8 cellular contexts compared by ENCODE assay signal in genomic region chr9:36258170-36258988, GRCh38. TPM values are rescaled to one million over a fixed set of nuclear protein-coding genes. Genes with fewer than 3 reads are reported as not detected.
A peak's percentile ranks its signal among the peaks of the same experiment; 100 is the strongest.
DNase-seq lines count a peak whose midpoint lies in the region; ATAC-seq and TF ChIP-seq lines count a peak whose summit lies in the region.

Gene GNE (minus strand): TSS chr9:36258448. CDS start chr9:36249355, 9,093 bp downstream.

- peak within 1 kb of the TSS; percentile 94 for H3K27ac ChIP-seq in CD4-positive, CD25-positive, alpha-beta regulatory T cell (ENCODE audit: insufficient read depth, low read length, poor library complexity, severe bottlenecking)
- H3K27ac ChIP-seq in endodermal cell (ENCODE audit: low read depth, low read length): peak within 1 kb of the TSS; percentile 68
- H3K27ac ChIP-seq in mesendoderm (ENCODE audit: low read depth, low read length): peak within 1 kb of the TSS; percentile 28

- H3K79me2 ChIP-seq in mesendoderm (ENCODE audit: control insufficient read depth, insufficient read depth, low read length): no peaks in the 10 kb centered on the region

- peak within 1 kb of the TSS; percentile 89 to 98 (median 97) for H3K27ac Mint-ChIP-seq in CD4-positive, CD25-positive, alpha-beta regulatory T cell
- peak within 1 kb of the TSS; percentile 88 for H3K27ac Mint-ChIP-seq in endodermal cell

- no peaks in the 10 kb centered on the region for H3K79me1 ChIP-seq in mesendoderm (ENCODE audit: low read length)

- peak within 1 kb of the TSS; percentile 83 for H3K4me3 ChIP-seq in CD4-positive, CD25-positive, alpha-beta regulatory T cell (ENCODE audit: low read depth, low read length)
- H3K4me3 ChIP-seq in NT2/D1 (ENCODE audit: insufficient read length, low read depth) (peak within 1 kb of the TSS; percentile 68), endodermal cell (ENCODE audit: low read length) (peak within 1 kb of the TSS; percentile 77), mesendoderm (ENCODE audit: low read length) (peak within 1 kb of the TSS; percentile 78)

- H3K27me3 Mint-ChIP-seq in CD4-positive, CD25-positive, alpha-beta regulatory T cell: no peaks in the 10 kb centered on the region
- no peaks in the 10 kb centered on the region for H3K27me3 Mint-ChIP-seq in endodermal cell (ENCODE audit: insufficient read depth)

- H3K9ac ChIP-seq in NT2/D1 (ENCODE audit: insufficient read length, low read depth) (peak within 1 kb of the TSS; percentile 91), endodermal cell (ENCODE audit: extremely low read depth, low read length, poor library complexity, severe bottlenecking) (peak within 1 kb of the TSS; percentile 27), mesendoderm (ENCODE audit: low read length) (peak within 1 kb of the TSS; percentile 61)

- peak within 1 kb of the TSS; percentile 87 for H3K56ac ChIP-seq in mesendoderm (ENCODE audit: low read length)

- H2AK5ac ChIP-seq in mesendoderm (ENCODE audit: low read length): no peak within 1 kb of the TSS

- H4K8ac ChIP-seq in mesendoderm (ENCODE audit: low read depth, low read length): no peak within 1 kb of the TSS

- H2BK15ac ChIP-seq in mesendoderm (replicated peaks; ENCODE audit: low read depth): no peak within 1 kb of the TSS

- peaks cover 20% of the 10 kb centered on the region for H3K4me1 ChIP-seq in CD4-positive, CD25-positive, alpha-beta regulatory T cell (ENCODE audit: control insufficient read depth, insufficient read depth, low read length, poor library complexity, severe bottlenecking)
- H3K4me1 ChIP-seq in NT2/D1 (ENCODE audit: insufficient read depth, insufficient read length) (no peaks in the 10 kb centered on the region), endodermal cell (ENCODE audit: control insufficient read depth, insufficient read depth, low read length) (no peaks in the 10 kb centered on the region), mesendoderm (ENCODE audit: control insufficient read depth, low read depth, low read length) (no peaks in the 10 kb centered on the region)

- no peaks in the 10 kb centered on the region for H3K9me3 ChIP-seq in CD4-positive, CD25-positive, alpha-beta regulatory T cell (ENCODE audit: control insufficient read depth in 2 of 2, low read length in 2 of 2)
- H3K9me3 ChIP-seq in NT2/D1 (ENCODE audit: insufficient read depth, low read length): no peaks in the 10 kb centered on the region
- H3K9me3 ChIP-seq in endodermal cell (ENCODE audit: control insufficient read depth, low read length): no peaks in the 10 kb centered on the region

- H2BK5ac ChIP-seq in mesendoderm (ENCODE audit: low read length): no peak within 1 kb of the TSS

- H3K4ac ChIP-seq in mesendoderm (ENCODE audit: low read depth, low read length): no peak within 1 kb of the TSS

- no peaks in the 10 kb centered on the region for H3K36me3 Mint-ChIP-seq in CD4-positive, CD25-positive, alpha-beta regulatory T cell
- peaks cover 3% of the 10 kb centered on the region for H3K36me3 Mint-ChIP-seq in endodermal cell (ENCODE audit: low read depth)

- no peak within 1 kb of the TSS for H3K23ac ChIP-seq in mesendoderm (ENCODE audit: low read length)

- H3K4me1 Mint-ChIP-seq in CD4-positive, CD25-positive, alpha-beta regulatory T cell: peaks cover 0 to 27% (median 9%) of the 10 kb centered on the region in 4 donors
- no peaks in the 10 kb centered on the region for H3K4me1 Mint-ChIP-seq in endodermal cell

- no peak within 1 kb of the TSS for H2BK120ac ChIP-seq in mesendoderm (ENCODE audit: low read depth, low read length)

- H3K27me3 ChIP-seq in CD4-positive, CD25-positive, alpha-beta regulatory T cell (ENCODE audit: control insufficient read depth, insufficient read depth, low read length): no peaks in the 10 kb centered on the region
- no peaks in the 10 kb centered on the region for H3K27me3 ChIP-seq in NT2/D1 (ENCODE audit: insufficient read depth, insufficient read length)
- no peaks in the 10 kb centered on the region for H3K27me3 ChIP-seq in endodermal cell (ENCODE audit: control insufficient read depth, insufficient read depth, low read length, poor library complexity, severe bottlenecking)
- H3K27me3 ChIP-seq in mesendoderm (ENCODE audit: insufficient read depth, low read length, poor library complexity): no peaks in the 10 kb centered on the region

- H3K18ac ChIP-seq in mesendoderm (ENCODE audit: low read length): peak within 1 kb of the TSS; percentile 41

- H3K4me3 Mint-ChIP-seq in CD4-positive, CD25-positive, alpha-beta regulatory T cell: peak within 1 kb of the TSS; percentile 94 to 100 (median 98)
- H3K4me3 Mint-ChIP-seq in endodermal cell: peak within 1 kb of the TSS; percentile 84

- H3K9me3 Mint-ChIP-seq in CD4-positive, CD25-positive, alpha-beta regulatory T cell: no peaks in the 10 kb centered on the region
- no peaks in the 10 kb centered on the region for H3K9me3 Mint-ChIP-seq in endodermal cell

- WGBS in endodermal cell (ENCODE audit: insufficient coverage in 1 of 2, insufficient read length in 1 of 2), 2 experiments: 13 to 15% methylated on average over 52 to 78 of the region's 78 CpGs
- WGBS in mesendoderm (ENCODE audit: extremely low coverage, insufficient coverage, low lambda C conversion rate): no CpG with 5 or more reads among the region's 78 CpGs

- peak; percentile 93 to 95 for ATAC-seq in CD4-positive, CD25-positive, alpha-beta regulatory T cell (ENCODE audit: low read depth in 2 of 2)
- peak; percentile 87 for ATAC-seq in GM19452 (IDR thresholded peaks at IDR 0.05; ENCODE audit: unreplicated experiment)

- peak within 1 kb of the TSS; percentile 83 for H3K4me2 ChIP-seq in mesendoderm (ENCODE audit: low read length)

- no peaks in the 10 kb centered on the region for H3K36me3 ChIP-seq in CD4-positive, CD25-positive, alpha-beta regulatory T cell (ENCODE audit: control insufficient read depth, insufficient read depth, low read length)
- H3K36me3 ChIP-seq in NT2/D1 (ENCODE audit: insufficient read depth, insufficient read length, low read length) (no peaks in the 10 kb centered on the region), endodermal cell (ENCODE audit: control insufficient read depth, insufficient read depth, low read length) (no peaks in the 10 kb centered on the region), mesendoderm (ENCODE audit: control insufficient read depth, insufficient read depth, low read length) (no peaks in the 10 kb centered on the region)

- no peak within 1 kb of the TSS for H4K5ac ChIP-seq in mesendoderm (ENCODE audit: low read length)

- DNase-seq in CD4-positive, CD25-positive, alpha-beta regulatory T cell: peak; percentile 96 to 97 (median 96)
- peak; percentile 96 for DNase-seq in HK-2 (ENCODE audit: unreplicated experiment)
- DNase-seq in NT2/D1 (ENCODE audit: low read depth, low spot score): peak; percentile 81
- peak; percentile 95 for DNase-seq in activated CD8-positive, alpha-beta memory T cell treated with anti-CD3 and anti-CD28 coated beads, Interleukin-2, amount 50 U/mL, for 24 hours (ENCODE audit: extremely low read depth)
- peak; percentile 98 for DNase-seq in endodermal cell
- DNase-seq in mesendoderm: peak; percentile 93
- DNase-seq in stimulated activated CD8-positive, alpha-beta memory T cell treated with anti-CD3 and anti-CD28 coated beads, Interleukin-12 subunit alpha, Interleukin-12 subunit beta, amount 100 ng/mL, for 4 hours (ENCODE audit: low read depth): peak; percentile 97

- no peak for TF ChIP-seq CTCF in endodermal cell (conservative IDR thresholded peaks at IDR 0.05)

RNA-seq across cellular contexts. Expression of gene GNE, which starts in this region (rescaled TPM):
- total RNA-seq in CD4-positive, CD25-positive, alpha-beta regulatory T cell: 15.7 TPM
- polyA plus RNA-seq in CD4-positive, CD25-positive, alpha-beta regulatory T cell: 1 to 10 TPM; 3.4 to 7.0 (median 5.2) TPM
- total RNA-seq in endodermal cell: 1 to 10 TPM; 5.6 to 7.0 TPM
- polyA plus RNA-seq in endodermal cell (2013, experiment 1 of 2): 15.8 TPM
- polyA plus RNA-seq in endodermal cell (2013, experiment 2 of 2): 16.1 TPM
- 5.0 TPM for polyA plus RNA-seq in mesendoderm (2013, experiment 1 of 2)
- 4.9 TPM for polyA plus RNA-seq in mesendoderm (2013, experiment 2 of 2)

Comparison
In these comparisons a context has a peak if more than half of its experiments do, and no peak if none do; other contexts are left out.
1. Peak in every context shown above with its lines: DNase-seq, ATAC-seq, H3K4me3 ChIP-seq and H3K27ac ChIP-seq.
2. H3K27ac ChIP-seq: peak in every context shown above with its lines; median percentile 94 in CD4-positive, CD25-positive, alpha-beta regulatory T cell; 68 in endodermal cell; 28 in mesendoderm.
3. H3K9ac ChIP-seq: peak in every context shown above with its lines; median percentile 91 in NT2/D1; 61 in mesendoderm; 27 in endodermal cell.